3 cellular contexts compared by ENCODE assay signal in genomic region chr7:92910976-92911375, GRCh38.
"Had no signal": no experiment of that assay in that cellular context is flagged by ENCODE, and none has a peak within 500 bp of the region (broad histone marks: within the 10 kb centered on the region; RNA-seq: fewer than 3 reads in every experiment).

No MANE protein-coding gene starts in this region.

- DNase-seq: GDM1, GF-D8 had no signal

- ATAC-seq: GM12878 had no signal

- H3K4me3 ChIP-seq: GM12878 had no signal
